ENCODE assay signal across 10 cellular contexts in the genomic region with DNA sequence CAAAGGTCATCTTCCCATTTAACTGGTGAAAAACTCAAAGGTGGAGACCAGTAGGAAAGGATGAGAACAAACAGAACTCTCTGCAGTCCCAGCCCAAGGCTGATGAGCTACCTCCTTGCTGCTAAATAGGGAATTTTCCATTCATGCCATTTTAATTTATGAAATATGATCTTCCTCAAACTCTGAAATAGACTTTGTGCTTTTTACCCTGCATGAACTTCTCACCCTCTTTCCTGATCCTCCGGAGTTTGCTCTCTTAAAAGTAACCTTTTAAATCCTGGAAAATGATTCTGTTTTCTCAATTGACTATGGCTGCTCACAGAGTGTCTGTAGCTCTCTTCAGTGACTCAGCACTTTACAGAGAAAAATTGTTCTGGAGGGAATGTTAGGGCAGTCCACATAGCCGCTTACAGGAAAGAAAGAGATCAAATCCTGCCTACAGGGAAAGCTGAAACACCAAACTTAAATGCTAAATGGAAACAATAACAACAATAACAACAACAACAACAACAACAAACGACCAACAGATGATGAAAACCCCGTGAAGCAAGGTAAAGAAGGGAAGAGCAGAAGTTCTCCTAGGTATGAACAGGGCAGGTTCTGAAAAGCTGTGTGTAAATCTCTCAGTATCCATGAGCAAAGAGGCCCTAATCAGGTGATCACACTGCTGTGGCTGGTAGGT.
A peak's percentile ranks its signal among the peaks of the same experiment; 100 is the strongest.
DNase-seq lines count a peak whose midpoint lies in the region; ATAC-seq, FAIRE-seq and TF ChIP-seq lines count a peak whose summit lies in the region.
"Had no signal": no experiment of that assay in that cellular context is flagged by ENCODE, and none has a peak within 500 bp of the region (broad histone marks: within the 10 kb centered on the region; RNA-seq: fewer than 3 reads in every experiment).

No MANE protein-coding gene starts in this region.

- no peak overlapping the region for H3K4me3 ChIP-seq in smooth muscle cell

- peaks cover 10% of the 10 kb centered on the region for H3K4me1 ChIP-seq in smooth muscle cell (ENCODE audit: low read depth)

- no peak overlapping the region for H3K27ac Mint-ChIP-seq in WTC11

- WGBS in smooth muscle cell (ENCODE audit: low lambda C conversion rate): 51% methylated on average over 4 of the region's 4 CpGs

- peak overlapping the region; percentile 38 for H3K4me2 ChIP-seq in smooth muscle cell

- H3K9ac ChIP-seq in smooth muscle cell (ENCODE audit: low read depth): peak overlapping the region; percentile 32

- H3K9me3 Mint-ChIP-seq in WTC11: no peaks in the 10 kb centered on the region
- H3K9me3 Mint-ChIP-seq: activated T-cell treated with anti-CD3 and anti-CD28 coated beads, Interleukin-2, amount 50 U/mL, for 4 hours had no signal

- intact Hi-C loops in left cardiac atrium (cut with DNase I): loop anchor here in 1 of 2 donors (5.0 to 10.0 kb wide), 2 partner anchors 80 to 122 kb away; partner anchors contain the start of gene SESTD1

- no peak for TF ChIP-seq POLR2A in H54 (IDR thresholded peaks at IDR 0.05; ENCODE audit: low read depth, low read length)

- no peaks in the 10 kb centered on the region for H3K36me3 Mint-ChIP-seq in WTC11

- peak overlapping the region; percentile 52 for H3K27ac ChIP-seq in smooth muscle cell (ENCODE audit: low read depth)

- no peaks in the 10 kb centered on the region for H3K9me3 ChIP-seq in smooth muscle cell (replicated peaks; ENCODE audit: low read depth)

- no peaks in the 10 kb centered on the region for H3K79me2 ChIP-seq in smooth muscle cell (ENCODE audit: low read depth)

- no peaks in the 10 kb centered on the region for H3K27me3 ChIP-seq in smooth muscle cell (ENCODE audit: low read depth)

- no peaks in the 10 kb centered on the region for H4K20me1 ChIP-seq in smooth muscle cell (ENCODE audit: low read depth)

- FAIRE-seq in H54 (lab: Jason Lieb, UNC): peak; percentile 53

- peaks cover 11% of the 10 kb centered on the region for H3K4me1 Mint-ChIP-seq in WTC11

- peak; percentile 32; the same call in 1 of the 2 replicates for ATAC-seq in WTC11
- peak; percentile 36 to 74 for ATAC-seq in left cardiac atrium
- no peak for ATAC-seq in GM21381 (IDR thresholded peaks at IDR 0.05; ENCODE audit: unreplicated experiment)
- no peak for ATAC-seq in HG02588 (IDR thresholded peaks at IDR 0.05; ENCODE audit: unreplicated experiment)
- ATAC-seq: activated T-cell treated with anti-CD3 and anti-CD28 coated beads, Interleukin-2, amount 50 U/mL, for 4 hours; esophagus mucosa had no signal

- TF ChIP-seq CTCF in WTC11 (IDR thresholded peaks at IDR 0.05) (no peak), smooth muscle cell (IDR thresholded peaks at IDR 0.05; ENCODE audit: borderline replicate concordance, insufficient read depth, poor library complexity, severe bottlenecking) (no peak)

- POLR2A ChIA-PET in WTC11 (lab: Charles Lee): no interaction called here

- H3F3A ChIP-seq in smooth muscle cell (ENCODE audit: low read depth): no peaks in the 10 kb centered on the region

- no peaks in the 10 kb centered on the region for H3K36me3 ChIP-seq in smooth muscle cell (ENCODE audit: low read depth)

- CTCF ChIA-PET in WTC11 (lab: Charles Lee): interaction anchor here (0.6 kb wide), 1 partner anchor 544 kb away, joined by 3 read pairs; no protein-coding TSS in a partner anchor

- H2AFZ ChIP-seq in smooth muscle cell (ENCODE audit: low read depth): peak overlapping the region; percentile 83

- no peak for DNase-seq in H54 (ENCODE audit: insufficient read length, low spot score)
- DNase-seq in WTC11 (ENCODE audit: low spot score): no peak
- no peak for DNase-seq in left cardiac atrium
- DNase-seq in smooth muscle cell (lab: John Stamatoyannopoulos, UW; ENCODE audit: unreplicated experiment): no peak
- DNase-seq in NCI-H524 (lab: John Stamatoyannopoulos, UW): no peak
- no peak for DNase-seq in NCI-H2081 treated with DMSO at 0.1 percent for 48 hours (lab: John Stamatoyannopoulos, UW)
- DNase-seq: activated T-cell treated with anti-CD3 and anti-CD28 coated beads, Interleukin-2, amount 50 U/mL, for 4 hours had no signal

- no peaks in the 10 kb centered on the region for H3K27me3 Mint-ChIP-seq in WTC11 (ENCODE audit: low read depth)

- H3K4me3 Mint-ChIP-seq in WTC11: no peak overlapping the region
- H3K4me3 Mint-ChIP-seq: activated T-cell treated with anti-CD3 and anti-CD28 coated beads, Interleukin-2, amount 50 U/mL, for 4 hours had no signal

TF ChIP-seq in WTC11, 78 proteins besides CTCF, POLR2A, EP300 and RAD21:
- TF ChIP-seq TCF7 (CRISPR knock-in tag; IDR thresholded peaks at IDR 0.05; ENCODE audit: low read depth): no peak
- 0 out of 2 replicates have a peak, but pooled peaks have one; percentile 16 for TF ChIP-seq NFE2L1 (CRISPR knock-in tag; IDR thresholded peaks at IDR 0.05)
- TF ChIP-seq RELA (CRISPR knock-in tag; IDR thresholded peaks at IDR 0.05; ENCODE audit: borderline replicate concordance): no peak

Comparison
In these comparisons a context has a peak if more than half of its experiments do, and no peak if none do; other contexts are left out.
1. ATAC-seq: peak in WTC11 (single experiment) and left cardiac atrium (2 of 2); none in GM21381 (single experiment) and HG02588 (single experiment).